In genomic region chr1:38059632-38060286, GRCh38 we compare ENCODE assay signal across 20 cellular contexts. TPM values are rescaled to one million over a fixed set of nuclear protein-coding genes. Genes with fewer than 3 reads are reported as not detected.
DNase-seq lines count a peak whose midpoint lies in the region; ATAC-seq, FAIRE-seq and TF ChIP-seq lines count a peak whose summit lies in the region.
"Had no signal": no experiment of that assay in that cellular context is flagged by ENCODE, and none has a peak within 500 bp of the region (broad histone marks: within the 10 kb centered on the region; RNA-seq: fewer than 3 reads in every experiment).

No MANE protein-coding gene starts in this region.

- no peak for TF ChIP-seq EP300 in A549 (IDR thresholded peaks at IDR 0.05)

- ATAC-seq in A549: no peak
- ATAC-seq in WTC11: no peak
- no peak for ATAC-seq in left lung

- H3K36me3 ChIP-seq in left lung: no peaks in the 10 kb centered on the region
- H3K36me3 ChIP-seq: HAP-1, Peyer's patch had no signal

- peak overlapping the region; percentile 3; the same call in 1 of the 2 replicates for H3K27ac Mint-ChIP-seq in WTC11
- H3K27ac Mint-ChIP-seq: B cell, IgD-negative memory B cell had no signal

- no peaks in the 10 kb centered on the region for H3K9me3 ChIP-seq in A549
- H3K9me3 ChIP-seq in left lung: no peaks in the 10 kb centered on the region
- H3K9me3 ChIP-seq: Caco-2, HAP-1, Peyer's patch had no signal

- H3K4me3 ChIP-seq in A549 (no peak overlapping the region), left lung (no peak overlapping the region)
- H3K4me3 ChIP-seq: HAP-1, Peyer's patch had no signal

- H3K27ac ChIP-seq in A549: no peak overlapping the region
- H3K27ac ChIP-seq in left lung: no peak overlapping the region
- H3K27ac ChIP-seq: Peyer's patch had no signal

- no peak overlapping the region for H3K4me3 Mint-ChIP-seq in WTC11
- H3K4me3 Mint-ChIP-seq: B cell; CD4-positive, CD25-positive, alpha-beta regulatory T cell; IgD-negative memory B cell had no signal

- TF ChIP-seq CTCF in A549 (IDR thresholded peaks at IDR 0.05) (no peak), WTC11 (IDR thresholded peaks at IDR 0.05) (no peak), left lung (IDR thresholded peaks at IDR 0.05) (no peak)

- POLR2A ChIA-PET in A549 (lab: Yijun Ruan, JAX): no interaction called here
- POLR2A ChIA-PET in WTC11 (lab: Charles Lee): no interaction called here

- H3K9me3 Mint-ChIP-seq in WTC11: no peaks in the 10 kb centered on the region
- H3K9me3 Mint-ChIP-seq: CD4-positive, CD25-positive, alpha-beta regulatory T cell had no signal

- peaks cover 33% of the 10 kb centered on the region for H3K4me1 Mint-ChIP-seq in WTC11
- H3K4me1 Mint-ChIP-seq: CD4-positive, CD25-positive, alpha-beta regulatory T cell had no signal

- intact Hi-C loops in left lung (cut with DNase I): no loop called here

- DNase-seq in A549 (ENCODE audit: low read depth in 1 of 2, low spot score in 1 of 2): no peak
- DNase-seq in DMS 273 (lab: John Stamatoyannopoulos, UW; ENCODE audit: unreplicated experiment): peak; percentile 100
- no peak for DNase-seq in WTC11 (ENCODE audit: low spot score)
- peak; percentile 40 for DNase-seq in myocyte (ENCODE audit: low read depth)
- no peak for DNase-seq in left lung
- no peak for DNase-seq in anterior cingulate cortex (lab: John Stamatoyannopoulos, UW)
- DNase-seq in midbrain (lab: John Stamatoyannopoulos, UW): no peak
- DNase-seq: Caco-2; CD4-positive, CD25-positive, alpha-beta regulatory T cell; DMS53; NCI-H2029; NCI-H2171; NCI-H748 treated with DMSO at 0.1 percent for 48 hours; Peyer's patch; SHP77 treated with DMSO at 0.1 percent for 48 hours had no signal

- H3K27me3 Mint-ChIP-seq in WTC11 (ENCODE audit: low read depth): no peaks in the 10 kb centered on the region; the same call in 1 of the 2 replicates
- H3K27me3 Mint-ChIP-seq: B cell; CD4-positive, CD25-positive, alpha-beta regulatory T cell; IgD-negative memory B cell had no signal

- H3K4me2 ChIP-seq in A549: no peak overlapping the region

- 44% methylated on average over 7 of the region's 7 CpGs for WGBS in A549 (ENCODE audit: missing lambda C conversion rate)

- FAIRE-seq in A549 (lab: Jason Lieb, UNC): no peak

- H3K27me3 ChIP-seq in left lung: peaks cover 0 to 11% of the 10 kb centered on the region in 2 donors
- H3K27me3 ChIP-seq: Peyer's patch had no signal

- TF ChIP-seq RAD21 in A549 (conservative IDR thresholded peaks at IDR 0.05 in 1 of 2, IDR thresholded peaks at IDR 0.05 in 1 of 2): no peak

- H3K36me3 Mint-ChIP-seq in WTC11: no peaks in the 10 kb centered on the region
- H3K36me3 Mint-ChIP-seq: CD4-positive, CD25-positive, alpha-beta regulatory T cell; IgD-negative memory B cell had no signal

- CTCF ChIA-PET in A549 (lab: Yijun Ruan, JAX) (no interaction called here), WTC11 (lab: Charles Lee) (interaction anchor here (0.6 to 3.1 kb wide), 3 partner anchors 12 to 29 kb away, joined by 3 to 18 read pairs (median 3); partner anchors contain the start of gene POU3F1)

- H3K4me1 ChIP-seq in A549 (no peaks in the 10 kb centered on the region), left lung (no peaks in the 10 kb centered on the region)
- H3K4me1 ChIP-seq: Caco-2, HAP-1, Peyer's patch had no signal

- TF ChIP-seq POLR2A in A549 (IDR thresholded peaks at IDR 0.05; ENCODE audit: low read length): no peak

TF ChIP-seq in A549, 52 proteins besides CTCF, POLR2A, EP300 and RAD21:
- TF ChIP-seq MAFK (IDR thresholded peaks at IDR 0.05; ENCODE audit: partially characterized antibody) (peak; percentile 82), JUN (IDR thresholded peaks at IDR 0.05) (no peak)

TF ChIP-seq in WTC11, 78 proteins besides CTCF, POLR2A, EP300 and RAD21:
- TF ChIP-seq, protein P1, sequence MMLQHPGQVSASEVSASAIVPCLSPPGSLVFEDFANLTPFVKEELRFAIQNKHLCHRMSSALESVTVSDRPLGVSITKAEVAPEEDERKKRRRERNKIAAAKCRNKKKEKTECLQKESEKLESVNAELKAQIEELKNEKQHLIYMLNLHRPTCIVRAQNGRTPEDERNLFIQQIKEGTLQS (CRISPR knock-in tag; conservative IDR thresholded peaks at IDR 0.05): no peak
- TF ChIP-seq ZNF138 (CRISPR knock-in tag; conservative IDR thresholded peaks at IDR 0.05) (no peak), ESRRA (CRISPR knock-in tag; IDR thresholded peaks at IDR 0.05; ENCODE audit: borderline replicate concordance) (no peak), FOXK1 (CRISPR knock-in tag; IDR thresholded peaks at IDR 0.05) (no peak), NR1H2 (CRISPR knock-in tag; IDR thresholded peaks at IDR 0.05) (no peak)
- TF ChIP-seq, protein P2, sequence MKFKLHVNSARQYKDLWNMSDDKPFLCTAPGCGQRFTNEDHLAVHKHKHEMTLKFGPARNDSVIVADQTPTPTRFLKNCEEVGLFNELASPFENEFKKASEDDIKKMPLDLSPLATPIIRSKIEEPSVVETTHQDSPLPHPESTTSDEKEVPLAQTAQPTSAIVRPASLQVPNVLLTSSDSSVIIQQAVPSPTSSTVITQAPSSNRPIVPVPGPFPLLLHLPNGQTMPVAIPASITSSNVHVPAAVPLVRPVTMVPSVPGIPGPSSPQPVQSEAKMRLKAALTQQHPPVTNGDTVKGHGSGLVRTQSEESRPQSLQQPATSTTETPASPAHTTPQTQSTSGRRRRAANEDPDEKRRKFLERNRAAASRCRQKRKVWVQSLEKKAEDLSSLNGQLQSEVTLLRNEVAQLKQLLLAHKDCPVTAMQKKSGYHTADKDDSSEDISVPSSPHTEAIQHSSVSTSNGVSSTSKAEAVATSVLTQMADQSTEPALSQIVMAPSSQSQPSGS (CRISPR knock-in tag; IDR thresholded peaks at IDR 0.05; ENCODE audit: borderline replicate concordance, low read depth): no peak

RNA-seq across cellular contexts. Expression of gene POU3F1, which starts 13.2 kb away (rescaled TPM):
- polyA plus RNA-seq in A549 (2011; rRNA removed) (not detected in 2 replicates), A549 (2017; fragmentation: RNase III; extraction: RNeasy Plus Mini Kit Qiagen cat#74134 plus additional on column Dnase treatment) (not detected in 3 replicates)
- not detected in 2 replicates for polyA plus RNA-seq in A549 (2012; cell fraction: cytosol; rRNA removed)
- 0.09 TPM in 1 of 2 replicates, not detected in the other for polyA plus RNA-seq in A549 (2012; cell fraction: nucleus; rRNA removed)
- not detected in 2 replicates for polyA minus RNA-seq in A549 (2011; rRNA and poly(A)+ RNA removed)
- total RNA-seq in WTC11 (2021) (18.9 to 22.4 TPM (median 20.9 TPM) in 3 replicates), myocyte (0.21 and 0.52 TPM in 2 replicates), left lung (not detected)
- polyA plus RNA-seq in myocyte (2012): 0.35 TPM
- total RNA-seq: Caco-2, LHCN-M2, Peyer's patch had no signal
- polyA plus RNA-seq: AG04450, IgD-negative memory B cell had no signal

RNA-seq across cellular contexts. Expression of gene UTP11, which starts 47.2 kb away (rescaled TPM):
- 27.0 and 37.6 TPM in 2 replicates for polyA plus RNA-seq in A549 (2011; rRNA removed)
- polyA plus RNA-seq in A549 (2012; cell fraction: cytosol; rRNA removed): 15.3 and 16.7 TPM in 2 replicates
- polyA plus RNA-seq in A549 (2012; cell fraction: nucleus; rRNA removed): 5.9 and 11.9 TPM in 2 replicates
- 43.1 to 53.1 TPM (median 44.8 TPM) in 3 replicates for polyA plus RNA-seq in A549 (2017; fragmentation: RNase III; extraction: RNeasy Plus Mini Kit Qiagen cat#74134 plus additional on column Dnase treatment)
- 7.3 and 10.5 TPM in 2 replicates for polyA minus RNA-seq in A549 (2011; rRNA and poly(A)+ RNA removed)
- 41.3 to 42.6 TPM (median 42.2 TPM) in 3 replicates for total RNA-seq in WTC11 (2021)
- total RNA-seq in myocyte: 95.8 and 137 TPM in 2 replicates
- 25.9 TPM for polyA plus RNA-seq in myocyte (2012)
- total RNA-seq in left lung: 10 to 100 TPM; 24.5 to 33.3 TPM

RNA-seq across cellular contexts. Expression of gene FHL3, which starts 54.4 kb away (rescaled TPM):
- polyA plus RNA-seq in A549 (2011; rRNA removed) (1.4 and 2.0 TPM in 2 replicates), A549 (2017; fragmentation: RNase III; extraction: RNeasy Plus Mini Kit Qiagen cat#74134 plus additional on column Dnase treatment) (4.3 to 5.9 TPM (median 5.4 TPM) in 3 replicates)
- polyA plus RNA-seq in A549 (2012; cell fraction: cytosol; rRNA removed): 3.1 and 4.4 TPM in 2 replicates
- polyA plus RNA-seq in A549 (2012; cell fraction: nucleus; rRNA removed): 5.0 and 6.4 TPM in 2 replicates
- 4.4 and 4.6 TPM in 2 replicates for polyA minus RNA-seq in A549 (2011; rRNA and poly(A)+ RNA removed)
- total RNA-seq in WTC11 (2021) (28.1 to 34.4 TPM (median 28.1 TPM) in 3 replicates), myocyte (42.2 and 70.1 TPM in 2 replicates), left lung (10 to 100 TPM; 17.2 to 34.4 TPM)
- 73.2 TPM for polyA plus RNA-seq in myocyte (2012)

Comparison
In these comparisons a context has a peak if more than half of its experiments do, and no peak if none do; other contexts are left out.
1. DNase-seq: peak in DMS 273 (single experiment) and myocyte (single experiment); none in A549 (0 of 2), WTC11 (single experiment), left lung (0 of 2), anterior cingulate cortex (0 of 58) and midbrain (single experiment).
2. RNA of gene POU3F1, which starts 13.2 kb away (total RNA-seq): 18.9 to 22.4 TPM in WTC11; 0.21 to 0.52 TPM in myocyte and not detected in left lung; every median in the first group is over 10 times any median in the second.